In genomic region chr10:117170244-117170643, GRCh38 we compare ENCODE assay signal across 15 cellular contexts. TPM values are rescaled to one million over a fixed set of nuclear protein-coding genes. Genes with fewer than 3 reads are reported as not detected.
DNase-seq lines count a peak whose midpoint lies in the region; ATAC-seq and TF ChIP-seq lines count a peak whose summit lies in the region.
"Had no signal": no experiment of that assay in that cellular context is flagged by ENCODE, and none has a peak within 500 bp of the region (broad histone marks: within the 10 kb centered on the region; RNA-seq: fewer than 3 reads in every experiment).

No MANE protein-coding gene starts in this region.

- POLR2A ChIA-PET in HCT116 (lab: Charles Lee), result no interaction called here
- POLR2A ChIA-PET in activated CD4-positive, alpha-beta memory T cell treated with anti-CD3 and anti-CD28 coated beads, Interleukin-2, amount 10 ng/mL, durations not matched to agents 7 days and 5 days (lab: Charles Lee), result no interaction called here

- H2AFZ ChIP-seq in HCT116 (ENCODE audit: low read depth, low read length, poor library complexity, severe bottlenecking), result peak overlapping the region; percentile 36

- H3K27ac ChIP-seq in HCT116 (ENCODE audit: low read depth, low read length), result no peak overlapping the region
- H3K27ac ChIP-seq in upper lobe of left lung, result no peak overlapping the region

- no peak overlapping the region for H3K4me2 ChIP-seq in HCT116 (ENCODE audit: low read length)

- H4K20me1 ChIP-seq in HCT116 (ENCODE audit: insufficient read depth), result no peaks in the 10 kb centered on the region

- WGBS in upper lobe of left lung, 2 donors, result 13 to 26% methylated on average over 6 of the region's 6 CpGs

- no peak for TF ChIP-seq RAD21 in HCT116 (IDR thresholded peaks at IDR 0.05; ENCODE audit: low read depth)

- DNase-seq in ELR (ENCODE audit: low read depth), result peak; percentile 12
- DNase-seq in HCT116 (ENCODE audit: low read depth, low spot score), result no peak
- DNase-seq in SK-MEL-5 (ENCODE audit: low read depth, low spot score), result peak; percentile 23
- peak; percentile 32 for DNase-seq in kidney tubule cell (ENCODE audit: low spot score)
- DNase-seq in activated CD4-positive, alpha-beta memory T cell treated with anti-CD3 and anti-CD28 coated beads, Interleukin-2, amount 10 ng/mL, durations not matched to agents 7 days and 5 days, result no peak
- DNase-seq in upper lobe of left lung, result no peak
- DNase-seq: CD8-positive, alpha-beta T cell; Karpas-422; NCI-H187 treated with DMSO at 0.1 percent for 48 hours; NCI-H510A; SHP77 treated with DMSO at 0.1 percent for 48 hours; SW 1271 had no signal

- H3K27me3 Mint-ChIP-seq in activated CD4-positive, alpha-beta memory T cell treated with anti-CD3 and anti-CD28 coated beads, Interleukin-2, amount 10 ng/mL, durations not matched to agents 7 days and 5 days, result peaks cover 71% of the 10 kb centered on the region

- H3K79me2 ChIP-seq in HCT116 (ENCODE audit: insufficient read depth, low read length), result no peaks in the 10 kb centered on the region

- ATAC-seq in HCT116 (no peak), GM21447 (IDR thresholded peaks at IDR 0.05; ENCODE audit: unreplicated experiment) (no peak), upper lobe of left lung (ENCODE audit: low FRiP score in 2 of 2) (no peak)
- ATAC-seq: CD8-positive, alpha-beta T cell had no signal

- no peaks in the 10 kb centered on the region for H3K9me3 Mint-ChIP-seq in activated CD4-positive, alpha-beta memory T cell treated with anti-CD3 and anti-CD28 coated beads, Interleukin-2, amount 10 ng/mL, durations not matched to agents 7 days and 5 days
- H3K9me3 Mint-ChIP-seq: CD8-positive, alpha-beta T cell had no signal

- intact Hi-C loops in HCT116 (cut with micrococcal nuclease), result loop anchor here (5.0 to 10.0 kb wide), 2 partner anchors 695 to 728 kb away; no protein-coding TSS in a partner anchor

- peaks cover 2 to 35% of the 10 kb centered on the region in 2 experiments; a peak in 3 of 4 replicates for H3K4me1 ChIP-seq in HCT116 (ENCODE audit: control insufficient read depth in 1 of 2, insufficient read depth in 2 of 2, low read length in 2 of 2)
- H3K4me1 ChIP-seq in upper lobe of left lung, result peaks cover 17 to 40% (median 27%) of the 10 kb centered on the region in 4 donors

- H3K9ac ChIP-seq in HCT116 (ENCODE audit: low read length), result no peak overlapping the region

- TF ChIP-seq EP300 in upper lobe of left lung (IDR thresholded peaks at IDR 0.05), result no peak

- H3K4me3 Mint-ChIP-seq in activated CD4-positive, alpha-beta memory T cell treated with anti-CD3 and anti-CD28 coated beads, Interleukin-2, amount 10 ng/mL, durations not matched to agents 7 days and 5 days, result no peak overlapping the region
- H3K4me3 Mint-ChIP-seq: CD8-positive, alpha-beta T cell had no signal

- H3K27ac Mint-ChIP-seq in activated CD4-positive, alpha-beta memory T cell treated with anti-CD3 and anti-CD28 coated beads, Interleukin-2, amount 10 ng/mL, durations not matched to agents 7 days and 5 days, result no peak overlapping the region
- H3K27ac Mint-ChIP-seq: CD8-positive, alpha-beta T cell had no signal

- CTCF ChIA-PET in HCT116 (lab: Charles Lee), result interaction anchor here (1.6 to 17.7 kb wide), 2 partner anchors 17 to 371 kb away, joined by 4 to 629 read pairs; no protein-coding TSS in a partner anchor
- CTCF ChIA-PET in activated CD4-positive, alpha-beta memory T cell treated with anti-CD3 and anti-CD28 coated beads, Interleukin-2, amount 10 ng/mL, durations not matched to agents 7 days and 5 days (lab: Charles Lee), result interaction anchor here (1.3 kb wide), 1 partner anchor 47 kb away, joined by 5 read pairs; no protein-coding TSS in a partner anchor

- RAD21 ChIA-PET in HCT116 (lab: Charles Lee; ENCODE audit: low non-redundant PET in 1 of 2, low total read pairs in 2 of 2, uncharacterized antibody in 2 of 2, unreplicated experiment in 2 of 2), result interaction anchor here in 1 of 2 experiments (1.4 kb wide), 1 partner anchor 374 kb away, joined by 4 read pairs; no protein-coding TSS in a partner anchor

- in situ Hi-C loops in SK-MEL-5 (cut with HindIII; ENCODE audit: low pct_unique_long_range_greater_than_20kb, low sequenced_read_pairs), result no loop called here

- no peaks in the 10 kb centered on the region for H3K9me2 ChIP-seq in HCT116 (ENCODE audit: insufficient read depth)

- H3K9me3 ChIP-seq in HCT116 (ENCODE audit: control insufficient read depth in 1 of 2, insufficient read depth in 1 of 2, low read depth in 1 of 2, low read length in 2 of 2) (no peaks in the 10 kb centered on the region), upper lobe of left lung (no peaks in the 10 kb centered on the region)

- no TSS peak for BruUV-seq in HCT116 (replicated peaks; lab: Mats Ljungman, UMichigan)

- no peak for TF ChIP-seq CTCF in HCT116 (IDR thresholded peaks at IDR 0.05 in 2 of 3, conservative IDR thresholded peaks at IDR 0.05 in 1 of 3; ENCODE audit: borderline replicate concordance in 1 of 3, insufficient read depth in 1 of 3, low read depth in 2 of 3, low read length in 2 of 3)
- no peak for TF ChIP-seq CTCF in upper lobe of left lung (IDR thresholded peaks at IDR 0.05)

- TF ChIP-seq POLR2A in HCT116 (IDR thresholded peaks at IDR 0.05; ENCODE audit: borderline replicate concordance, extremely low read depth, insufficient read depth, insufficient read length) (no peak), upper lobe of left lung (IDR thresholded peaks at IDR 0.05) (no peak)

- H3K27me3 ChIP-seq in HCT116 (ENCODE audit: insufficient read depth, low read length), result peaks cover 13% of the 10 kb centered on the region; the same call in 1 of the 2 replicates
- peaks cover 0 to 56% (median 31%) of the 10 kb centered on the region in 4 donors for H3K27me3 ChIP-seq in upper lobe of left lung

- H3K36me3 ChIP-seq in HCT116 (ENCODE audit: control insufficient read depth in 1 of 2, insufficient read depth in 2 of 2, low read length in 2 of 2) (no peaks in the 10 kb centered on the region), upper lobe of left lung (no peaks in the 10 kb centered on the region)

- H3K4me3 ChIP-seq in HCT116 (replicated peaks in 1 of 2; ENCODE audit: low read depth in 1 of 2, low read length in 2 of 2) (no peak overlapping the region), upper lobe of left lung (no peak overlapping the region)

- H3K36me3 Mint-ChIP-seq in activated CD4-positive, alpha-beta memory T cell treated with anti-CD3 and anti-CD28 coated beads, Interleukin-2, amount 10 ng/mL, durations not matched to agents 7 days and 5 days (ENCODE audit: low read depth), result no peaks in the 10 kb centered on the region

- peaks cover 23% of the 10 kb centered on the region for H3K4me1 Mint-ChIP-seq in activated CD4-positive, alpha-beta memory T cell treated with anti-CD3 and anti-CD28 coated beads, Interleukin-2, amount 10 ng/mL, durations not matched to agents 7 days and 5 days

TF ChIP-seq in HCT116, 20 proteins besides CTCF, POLR2A, EP300 and RAD21:
- no peak for TF ChIP-seq EGR1 (IDR thresholded peaks at IDR 0.05; ENCODE audit: low read depth)
- no peak for TF ChIP-seq EZH2phosphoT487 (IDR thresholded peaks at IDR 0.05; ENCODE audit: borderline replicate concordance)
- peak; percentile 17; the same call in 1 of the 2 replicates for TF ChIP-seq MAX (IDR thresholded peaks at IDR 0.05)
- no peak for TF ChIP-seq ZNF274 (IDR thresholded peaks at IDR 0.05; ENCODE audit: low read depth, low read length)

RNA-seq across cellular contexts. Expression of gene KCNK18, which starts 27.0 kb away (rescaled TPM):
- total RNA-seq in HCT116 (2021; ENCODE audit: unreplicated experiment) (not detected), upper lobe of left lung (not detected)
- polyA plus RNA-seq in HCT116 (2012), result not detected in 2 replicates
- not detected in 2 replicates for total RNA-seq in SK-MEL-5 (2014; rRNA removed; shearing (Covaris generic))
- not detected in 2 replicates for polyA plus RNA-seq in SK-MEL-5 (2015; cell fraction: cytosol; rRNA removed)
- not detected in 2 replicates for polyA plus RNA-seq in SK-MEL-5 (2015; cell fraction: nucleus; rRNA removed)
- not detected for total RNA-seq in activated CD4-positive, alpha-beta memory T cell treated with anti-CD3 and anti-CD28 coated beads, Interleukin-2, amount 10 ng/mL, durations not matched to agents 7 days and 5 days
- total RNA-seq: CD8-positive, alpha-beta T cell had no signal
- polyA plus RNA-seq: AG04450, BJ had no signal

RNA-seq across cellular contexts. Expression of gene VAX1, which starts 32.2 kb away (rescaled TPM):
- total RNA-seq in HCT116 (2021; ENCODE audit: unreplicated experiment) (not detected), upper lobe of left lung (not detected)
- polyA plus RNA-seq in HCT116 (2012), result not detected in 2 replicates
- 1.1 and 1.3 TPM in 2 replicates for total RNA-seq in SK-MEL-5 (2014; rRNA removed; shearing (Covaris generic))
- polyA plus RNA-seq in SK-MEL-5 (2015; cell fraction: cytosol; rRNA removed), result 2.0 and 2.6 TPM in 2 replicates
- polyA plus RNA-seq in SK-MEL-5 (2015; cell fraction: nucleus; rRNA removed), result 2.3 and 2.7 TPM in 2 replicates
- not detected for total RNA-seq in activated CD4-positive, alpha-beta memory T cell treated with anti-CD3 and anti-CD28 coated beads, Interleukin-2, amount 10 ng/mL, durations not matched to agents 7 days and 5 days
- total RNA-seq: CD8-positive, alpha-beta T cell had no signal
- polyA plus RNA-seq: AG04450 had no signal

Comparison
In these comparisons a context has a peak if more than half of its experiments do, and no peak if none do; other contexts are left out.
1. DNase-seq: peak in ELR (single experiment), SK-MEL-5 (single experiment) and kidney tubule cell (single experiment); none in HCT116 (single experiment), activated CD4-positive, alpha-beta memory T cell treated with anti-CD3 and anti-CD28 coated beads, Interleukin-2, amount 10 ng/mL, durations not matched to agents 7 days and 5 days (single experiment) and upper lobe of left lung (0 of 2).